Comparison of ENCODE assay signal across 1 cellular context in the genomic region with DNA sequence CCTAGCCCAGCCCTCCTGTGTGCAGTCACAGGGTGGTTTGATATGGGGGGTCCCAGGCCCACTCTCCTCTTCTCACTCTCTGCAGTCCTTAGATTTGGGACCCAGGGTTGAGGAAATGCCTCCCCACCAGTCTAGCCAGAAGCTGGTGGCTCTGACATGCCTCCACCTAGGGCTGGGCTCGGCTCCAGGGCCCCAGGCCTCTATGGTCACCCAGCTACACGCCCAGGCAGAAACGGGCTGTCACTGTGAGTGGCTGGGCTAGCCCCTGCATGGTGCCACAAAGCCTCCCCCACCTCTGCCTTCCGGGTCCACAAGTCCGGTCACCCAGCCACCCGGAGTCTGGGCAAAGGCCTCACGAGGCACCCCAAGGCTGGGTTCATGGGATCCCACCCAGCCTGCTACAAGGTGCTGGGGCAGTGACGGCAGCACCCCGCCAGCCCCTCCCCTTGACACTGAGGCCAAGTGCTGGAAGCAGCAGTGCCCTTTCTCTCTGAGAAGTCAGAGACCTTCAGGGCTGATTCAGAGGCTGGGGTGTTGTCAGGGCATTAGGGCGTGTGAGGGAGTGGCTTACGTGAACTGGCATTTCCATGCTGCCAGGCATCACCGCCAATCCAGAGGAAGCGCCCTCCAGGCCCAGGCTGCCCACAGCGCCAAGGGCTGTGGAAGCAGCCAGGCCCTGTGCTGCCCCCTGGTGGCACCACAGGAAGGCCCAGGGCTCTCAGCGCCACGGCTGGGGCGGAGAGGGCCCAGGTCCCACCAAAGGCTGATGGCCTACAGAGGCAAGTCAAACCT.
TF ChIP-seq lines count a peak whose summit lies in the region.

No MANE protein-coding gene starts in this region.

TF ChIP-seq in K562, 482 proteins besides CTCF, POLR2A, EP300 and RAD21 (continued from another document and continues in another):
- TF ChIP-seq CREB1 (IDR thresholded peaks at IDR 0.05), result no peak
- no peak; the same call in 1 of the 2 replicates for TF ChIP-seq CREB1 (CRISPR knock-in tag; IDR thresholded peaks at IDR 0.05)
- TF ChIP-seq UBTF (IDR thresholded peaks at IDR 0.05; ENCODE audit: borderline replicate concordance in 1 of 2, low read depth in 2 of 2, low read length in 2 of 2), result no peak
- TF ChIP-seq FOXK2 (conservative IDR thresholded peaks at IDR 0.05 in 1 of 2, IDR thresholded peaks at IDR 0.05 in 1 of 2; ENCODE audit: low read depth in 2 of 2), result no peak
- 0 out of 2 replicates have a peak, but pooled peaks have one; percentile 54 for TF ChIP-seq ETV5 (CRISPR knock-in tag; IDR thresholded peaks at IDR 0.05; ENCODE audit: low read depth)
- no peak for TF ChIP-seq CLOCK (CRISPR knock-in tag; IDR thresholded peaks at IDR 0.05; ENCODE audit: borderline replicate concordance)
- TF ChIP-seq HSF4 (CRISPR knock-in tag; IDR thresholded peaks at IDR 0.05; ENCODE audit: borderline replicate concordance), result no peak
- no peak for TF ChIP-seq CEBPG (CRISPR knock-in tag; IDR thresholded peaks at IDR 0.05)
- no peak for TF ChIP-seq CEBPG (tag; conservative IDR thresholded peaks at IDR 0.05 in 1 of 2, IDR thresholded peaks at IDR 0.05 in 1 of 2)
- no peak for TF ChIP-seq ZKSCAN8 (CRISPR knock-in tag; IDR thresholded peaks at IDR 0.05)
- TF ChIP-seq FOXO4 (CRISPR knock-in tag; IDR thresholded peaks at IDR 0.05), result no peak
- TF ChIP-seq FOS (IDR thresholded peaks at IDR 0.05; ENCODE audit: extremely low read depth, insufficient read length), result no peak
- no peak for TF ChIP-seq ZNF134 (CRISPR knock-in tag; conservative IDR thresholded peaks at IDR 0.05)
- TF ChIP-seq TAF7 (tag; IDR thresholded peaks at IDR 0.05), result no peak
- TF ChIP-seq, protein P1, sequence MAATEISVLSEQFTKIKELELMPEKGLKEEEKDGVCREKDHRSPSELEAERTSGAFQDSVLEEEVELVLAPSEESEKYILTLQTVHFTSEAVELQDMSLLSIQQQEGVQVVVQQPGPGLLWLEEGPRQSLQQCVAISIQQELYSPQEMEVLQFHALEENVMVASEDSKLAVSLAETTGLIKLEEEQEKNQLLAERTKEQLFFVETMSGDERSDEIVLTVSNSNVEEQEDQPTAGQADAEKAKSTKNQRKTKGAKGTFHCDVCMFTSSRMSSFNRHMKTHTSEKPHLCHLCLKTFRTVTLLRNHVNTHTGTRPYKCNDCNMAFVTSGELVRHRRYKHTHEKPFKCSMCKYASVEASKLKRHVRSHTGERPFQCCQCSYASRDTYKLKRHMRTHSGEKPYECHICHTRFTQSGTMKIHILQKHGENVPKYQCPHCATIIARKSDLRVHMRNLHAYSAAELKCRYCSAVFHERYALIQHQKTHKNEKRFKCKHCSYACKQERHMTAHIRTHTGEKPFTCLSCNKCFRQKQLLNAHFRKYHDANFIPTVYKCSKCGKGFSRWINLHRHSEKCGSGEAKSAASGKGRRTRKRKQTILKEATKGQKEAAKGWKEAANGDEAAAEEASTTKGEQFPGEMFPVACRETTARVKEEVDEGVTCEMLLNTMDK (IDR thresholded peaks at IDR 0.05; ENCODE audit: borderline replicate concordance, insufficient read depth, low read depth, low read length, poor library complexity, severe bottlenecking), result peak; percentile 94
- no peak for TF ChIP-seq DIDO1 (tag; IDR thresholded peaks at IDR 0.05; ENCODE audit: low read depth)
- TF ChIP-seq YBX1 (IDR thresholded peaks at IDR 0.05), result no peak
- no peak for TF ChIP-seq FOXJ2 (tag; IDR thresholded peaks at IDR 0.05)
- TF ChIP-seq ZNF165 (CRISPR knock-in tag; IDR thresholded peaks at IDR 0.05; ENCODE audit: borderline replicate concordance), result no peak
- TF ChIP-seq KLF1 (tag; IDR thresholded peaks at IDR 0.05), result no peak
- TF ChIP-seq, protein P2, sequence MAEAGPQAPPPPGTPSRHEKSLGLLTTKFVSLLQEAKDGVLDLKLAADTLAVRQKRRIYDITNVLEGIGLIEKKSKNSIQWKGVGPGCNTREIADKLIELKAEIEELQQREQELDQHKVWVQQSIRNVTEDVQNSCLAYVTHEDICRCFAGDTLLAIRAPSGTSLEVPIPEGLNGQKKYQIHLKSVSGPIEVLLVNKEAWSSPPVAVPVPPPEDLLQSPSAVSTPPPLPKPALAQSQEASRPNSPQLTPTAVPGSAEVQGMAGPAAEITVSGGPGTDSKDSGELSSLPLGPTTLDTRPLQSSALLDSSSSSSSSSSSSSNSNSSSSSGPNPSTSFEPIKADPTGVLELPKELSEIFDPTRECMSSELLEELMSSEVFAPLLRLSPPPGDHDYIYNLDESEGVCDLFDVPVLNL (CRISPR knock-in tag; IDR thresholded peaks at IDR 0.05; ENCODE audit: low read depth), result no peak
- no peak for TF ChIP-seq RNF2 (IDR thresholded peaks at IDR 0.05)
- TF ChIP-seq RBM39 (optimal IDR thresholded peaks at IDR 0.05; ENCODE audit: low read depth, low read length), result no peak
- TF ChIP-seq CHCHD3 (CRISPR knock-in tag; IDR thresholded peaks at IDR 0.05), result no peak
- TF ChIP-seq SIN3B (IDR thresholded peaks at IDR 0.05; ENCODE audit: low read depth), result no peak
- no peak for TF ChIP-seq NFYB (IDR thresholded peaks at IDR 0.05; ENCODE audit: extremely low read depth, insufficient read length)
- TF ChIP-seq IRF2 (CRISPR knock-in tag; IDR thresholded peaks at IDR 0.05), result no peak
- no peak for TF ChIP-seq ZFP36 (IDR thresholded peaks at IDR 0.05; ENCODE audit: low read depth, low read length, partially characterized antibody)
- TF ChIP-seq ZSCAN29 (IDR thresholded peaks at IDR 0.05), result peak; percentile 20; the same call in 1 of the 2 replicates
- TF ChIP-seq, protein P3, sequence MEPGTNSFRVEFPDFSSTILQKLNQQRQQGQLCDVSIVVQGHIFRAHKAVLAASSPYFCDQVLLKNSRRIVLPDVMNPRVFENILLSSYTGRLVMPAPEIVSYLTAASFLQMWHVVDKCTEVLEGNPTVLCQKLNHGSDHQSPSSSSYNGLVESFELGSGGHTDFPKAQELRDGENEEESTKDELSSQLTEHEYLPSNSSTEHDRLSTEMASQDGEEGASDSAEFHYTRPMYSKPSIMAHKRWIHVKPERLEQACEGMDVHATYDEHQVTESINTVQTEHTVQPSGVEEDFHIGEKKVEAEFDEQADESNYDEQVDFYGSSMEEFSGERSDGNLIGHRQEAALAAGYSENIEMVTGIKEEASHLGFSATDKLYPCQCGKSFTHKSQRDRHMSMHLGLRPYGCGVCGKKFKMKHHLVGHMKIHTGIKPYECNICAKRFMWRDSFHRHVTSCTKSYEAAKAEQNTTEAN (CRISPR knock-in tag; IDR thresholded peaks at IDR 0.05), result no peak
- TF ChIP-seq GTF2F1 (IDR thresholded peaks at IDR 0.05; ENCODE audit: low read depth, low read length), result 0 out of 2 replicates have a peak, but pooled peaks have one; percentile 34
- TF ChIP-seq, protein P4, sequence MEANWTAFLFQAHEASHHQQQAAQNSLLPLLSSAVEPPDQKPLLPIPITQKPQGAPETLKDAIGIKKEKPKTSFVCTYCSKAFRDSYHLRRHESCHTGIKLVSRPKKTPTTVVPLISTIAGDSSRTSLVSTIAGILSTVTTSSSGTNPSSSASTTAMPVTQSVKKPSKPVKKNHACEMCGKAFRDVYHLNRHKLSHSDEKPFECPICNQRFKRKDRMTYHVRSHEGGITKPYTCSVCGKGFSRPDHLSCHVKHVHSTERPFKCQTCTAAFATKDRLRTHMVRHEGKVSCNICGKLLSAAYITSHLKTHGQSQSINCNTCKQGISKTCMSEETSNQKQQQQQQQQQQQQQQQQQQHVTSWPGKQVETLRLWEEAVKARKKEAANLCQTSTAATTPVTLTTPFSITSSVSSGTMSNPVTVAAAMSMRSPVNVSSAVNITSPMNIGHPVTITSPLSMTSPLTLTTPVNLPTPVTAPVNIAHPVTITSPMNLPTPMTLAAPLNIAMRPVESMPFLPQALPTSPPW (CRISPR knock-in tag; IDR thresholded peaks at IDR 0.05), result peak; percentile 51
- no peak for TF ChIP-seq SMARCC2 (IDR thresholded peaks at IDR 0.05; ENCODE audit: low read depth)
- TF ChIP-seq JUNB (CRISPR knock-in tag; conservative IDR thresholded peaks at IDR 0.05), result no peak
- no peak for TF ChIP-seq SIN3A (IDR thresholded peaks at IDR 0.05; ENCODE audit: borderline replicate concordance in 2 of 2, control insufficient read depth in 1 of 2, low read depth in 2 of 2, low read length in 2 of 2)
- TF ChIP-seq ETS2 (tag; IDR thresholded peaks at IDR 0.05; ENCODE audit: borderline replicate concordance, poor library complexity, severe bottlenecking), result no peak
- TF ChIP-seq, protein P5, sequence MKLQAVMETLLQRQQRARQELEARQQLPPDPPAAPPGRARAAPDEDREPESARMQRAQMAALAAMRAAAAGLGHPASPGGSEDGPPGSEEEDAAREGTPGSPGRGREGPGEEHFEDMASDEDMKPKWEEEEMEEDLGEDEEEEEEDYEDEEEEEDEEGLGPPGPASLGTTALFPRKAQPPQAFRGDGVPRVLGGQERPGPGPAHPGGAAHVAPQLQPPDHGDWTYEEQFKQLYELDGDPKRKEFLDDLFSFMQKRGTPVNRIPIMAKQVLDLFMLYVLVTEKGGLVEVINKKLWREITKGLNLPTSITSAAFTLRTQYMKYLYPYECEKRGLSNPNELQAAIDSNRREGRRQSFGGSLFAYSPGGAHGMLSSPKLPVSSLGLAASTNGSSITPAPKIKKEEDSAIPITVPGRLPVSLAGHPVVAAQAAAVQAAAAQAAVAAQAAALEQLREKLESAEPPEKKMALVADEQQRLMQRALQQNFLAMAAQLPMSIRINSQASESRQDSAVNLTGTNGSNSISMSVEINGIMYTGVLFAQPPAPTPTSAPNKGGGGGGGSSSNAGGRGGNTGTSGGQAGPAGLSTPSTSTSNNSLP (IDR thresholded peaks at IDR 0.05; ENCODE audit: borderline replicate concordance, low read depth, low read length), result no peak
- no peak for TF ChIP-seq CBX5 (IDR thresholded peaks at IDR 0.05; ENCODE audit: borderline replicate concordance, low read depth)
- TF ChIP-seq, protein P6, sequence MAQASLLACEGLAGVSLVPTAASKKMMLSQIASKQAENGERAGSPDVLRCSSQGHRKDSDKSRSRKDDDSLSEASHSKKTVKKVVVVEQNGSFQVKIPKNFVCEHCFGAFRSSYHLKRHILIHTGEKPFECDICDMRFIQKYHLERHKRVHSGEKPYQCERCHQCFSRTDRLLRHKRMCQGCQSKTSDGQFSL (CRISPR knock-in tag; IDR thresholded peaks at IDR 0.05), result 0 out of 2 replicates have a peak, but pooled peaks have one; percentile 22
- TF ChIP-seq, protein P6 (tag; IDR thresholded peaks at IDR 0.05), result no peak
- 0 out of 2 replicates have a peak, but pooled peaks have one; percentile 51 for TF ChIP-seq ZNF57 (CRISPR knock-in tag; IDR thresholded peaks at IDR 0.05)
- TF ChIP-seq CHD1 (IDR thresholded peaks at IDR 0.05; ENCODE audit: low read length), result no peak
- TF ChIP-seq TOE1 (IDR thresholded peaks at IDR 0.05; ENCODE audit: borderline replicate concordance), result 0 out of 2 replicates have a peak, but pooled peaks have one; percentile 57
- no peak for TF ChIP-seq TOE1 (CRISPR knock-in tag; IDR thresholded peaks at IDR 0.05; ENCODE audit: borderline replicate concordance, low read depth)
- peak; percentile 48; the same call in 1 of the 2 replicates for TF ChIP-seq POLR2G (IDR thresholded peaks at IDR 0.05; ENCODE audit: low read depth, low read length)
- peak; percentile 72 for TF ChIP-seq STAG1 (CRISPR knock-in tag; IDR thresholded peaks at IDR 0.05; ENCODE audit: borderline replicate concordance)
- TF ChIP-seq CREM (IDR thresholded peaks at IDR 0.05; ENCODE audit: low read depth), result peak; percentile 11; the same call in 1 of the 2 replicates
